8 cellular contexts compared by ENCODE assay signal in genomic region chr4:82268050-82268825, GRCh38.
DNase-seq lines count a peak whose midpoint lies in the region; ATAC-seq, FAIRE-seq and TF ChIP-seq lines count a peak whose summit lies in the region.

No MANE protein-coding gene starts in this region.

- H3K4me1 ChIP-seq in uterus: no peaks in the 10 kb centered on the region

- H3K9me2 ChIP-seq in neural cell (ENCODE audit: insufficient read depth, low read length): no peaks in the 10 kb centered on the region

- DNase-seq in D721Med (ENCODE audit: insufficient read length, low spot score): no peak
- DNase-seq in HT1080 (ENCODE audit: low read depth): peak; percentile 60
- peak; percentile 81 for DNase-seq in NOMO-1 treated with DMSO at 0.1 percent for 48 hours (lab: John Stamatoyannopoulos, UW; ENCODE audit: unreplicated experiment)
- DNase-seq in activated T-cell treated with anti-CD3 and anti-CD28 coated beads, Interleukin-2, amount 50 U/mL, for 24 hours: peak; percentile 45
- peak; percentile 68 for DNase-seq in fibroblast of peridontal ligament (ENCODE audit: extremely low read depth)
- DNase-seq in uterus: peak; percentile 30 to 40

- H3K27ac ChIP-seq in neural cell (ENCODE audit: low read length) (no peak overlapping the region), uterus (peak overlapping the region in 1 of 2 donors; percentile 21)

- no peak overlapping the region for H3K4me3 Mint-ChIP-seq in activated T-cell treated with anti-CD3 and anti-CD28 coated beads, Interleukin-2, amount 50 U/mL, for 24 hours

- H3K9me3 ChIP-seq in neural cell (ENCODE audit: low read length): no peaks in the 10 kb centered on the region
- H3K9me3 ChIP-seq in uterus: no peaks in the 10 kb centered on the region

- FAIRE-seq in D721Med (lab: Jason Lieb, UNC): peak; percentile 74

- peaks cover 8% of the 10 kb centered on the region for H3K4me1 Mint-ChIP-seq in activated T-cell treated with anti-CD3 and anti-CD28 coated beads, Interleukin-2, amount 50 U/mL, for 24 hours (ENCODE audit: low read depth)

- TF ChIP-seq POLR2A in uterus (IDR thresholded peaks at IDR 0.05): no peak

- H3K36me3 Mint-ChIP-seq in activated T-cell treated with anti-CD3 and anti-CD28 coated beads, Interleukin-2, amount 50 U/mL, for 24 hours (ENCODE audit: low read depth): no peaks in the 10 kb centered on the region

- peak; percentile 82 for ATAC-seq in GM19468 (IDR thresholded peaks at IDR 0.05; ENCODE audit: extremely low read depth, unreplicated experiment)

- no peak overlapping the region for H3K9ac ChIP-seq in neural cell (ENCODE audit: low read length)

- intact Hi-C loops in uterus (cut with DNase I; ENCODE audit: low total_unique reads): loop anchor here (10.0 kb wide), 1 partner anchor 863 kb away; no protein-coding TSS in a partner anchor

- no peaks in the 10 kb centered on the region for H3K27me3 ChIP-seq in neural cell (ENCODE audit: insufficient read depth, low read depth, low read length)
- no peaks in the 10 kb centered on the region for H3K27me3 ChIP-seq in uterus

- no peaks in the 10 kb centered on the region for H3K79me2 ChIP-seq in neural cell (replicated peaks; ENCODE audit: insufficient read depth, low read length)

- no peak overlapping the region for H3K4me2 ChIP-seq in neural cell (ENCODE audit: low read length)

- H3K4me3 ChIP-seq in neural cell (ENCODE audit: low read length) (no peak overlapping the region), uterus (no peak overlapping the region)

- TF ChIP-seq CTCF in D721Med (IDR thresholded peaks at IDR 0.05; ENCODE audit: insufficient read depth, missing control alignments) (peak; percentile 98), neural cell (IDR thresholded peaks at IDR 0.05; ENCODE audit: poor library complexity, severe bottlenecking) (peak; percentile 95), uterus (IDR thresholded peaks at IDR 0.05) (peak; percentile 45 to 68 (median 60))

- no peaks in the 10 kb centered on the region for H3K27me3 Mint-ChIP-seq in activated T-cell treated with anti-CD3 and anti-CD28 coated beads, Interleukin-2, amount 50 U/mL, for 24 hours

- H4K20me1 ChIP-seq in neural cell (ENCODE audit: insufficient read depth): no peaks in the 10 kb centered on the region

- peak; percentile 97 for TF ChIP-seq RAD21 in neural cell (conservative IDR thresholded peaks at IDR 0.05)

- no peaks in the 10 kb centered on the region for H3K9me3 Mint-ChIP-seq in activated T-cell treated with anti-CD3 and anti-CD28 coated beads, Interleukin-2, amount 50 U/mL, for 24 hours

- no peak for TF ChIP-seq EP300 in neural cell (conservative IDR thresholded peaks at IDR 0.05; ENCODE audit: poor library complexity, severe bottlenecking)

- no peaks in the 10 kb centered on the region for H3F3A ChIP-seq in neural cell (ENCODE audit: insufficient read depth, low read length, poor library complexity, severe bottlenecking)

- H3K36me3 ChIP-seq in neural cell (ENCODE audit: insufficient read depth, low read length) (no peaks in the 10 kb centered on the region), uterus (no peaks in the 10 kb centered on the region)

- no peak overlapping the region for H2AFZ ChIP-seq in neural cell (ENCODE audit: low read depth, low read length)

- no peak overlapping the region for H3K27ac Mint-ChIP-seq in activated T-cell treated with anti-CD3 and anti-CD28 coated beads, Interleukin-2, amount 50 U/mL, for 24 hours

TF ChIP-seq in neural cell, 6 proteins besides CTCF, POLR2A, EP300 and RAD21:
- TF ChIP-seq MXI1 (conservative IDR thresholded peaks at IDR 0.05; ENCODE audit: poor library complexity, severe bottlenecking): no peak
- peak; percentile 98 for TF ChIP-seq SMC3 (conservative IDR thresholded peaks at IDR 0.05; ENCODE audit: poor library complexity)
- TF ChIP-seq TAF1 (IDR thresholded peaks at IDR 0.05; ENCODE audit: low read depth): no peak
- no peak for TF ChIP-seq REST (IDR thresholded peaks at IDR 0.05; ENCODE audit: borderline replicate concordance)
- TF ChIP-seq POLR2AphosphoS5 (IDR thresholded peaks at IDR 0.05): no peak
